27 cellular contexts compared by ENCODE assay signal in genomic region chr9:121949364-121949763, GRCh38.
"Had no signal": no experiment of that assay in that cellular context is flagged by ENCODE, and none has a peak within 500 bp of the region (broad histone marks: within the 10 kb centered on the region; RNA-seq: fewer than 3 reads in every experiment).

No MANE protein-coding gene starts in this region.

- H3K27ac ChIP-seq: breast epithelium, colonic mucosa, dorsolateral prefrontal cortex, esophagus squamous epithelium, heart right ventricle, left lung, right lobe of liver, skin epidermis, thoracic aorta, upper lobe of right lung had no signal

- H3K36me3 Mint-ChIP-seq: activated naive CD8-positive, alpha-beta T cell treated with anti-CD3 and anti-CD28 coated beads, Interleukin-2, amount 10 ng/mL, durations not matched to agents 7 days and 5 days had no signal

- H3K4me1 Mint-ChIP-seq: activated CD4-positive, alpha-beta T cell treated with anti-CD3 and anti-CD28 coated beads, Interleukin-2, amount 10 ng/mL, durations not matched to agents 24 days and 14 days; activated naive CD8-positive, alpha-beta T cell treated with anti-CD3 and anti-CD28 coated beads, Interleukin-2, amount 10 ng/mL, durations not matched to agents 7 days and 5 days; naive thymus-derived CD4-positive, alpha-beta T cell had no signal

- H3K9me3 Mint-ChIP-seq: activated B cell treated with CpG ODN at 0.5 μM for 24 hours; activated CD4-positive, alpha-beta T cell treated with anti-CD3 and anti-CD28 coated beads, Interleukin-2, amount 10 ng/mL, durations not matched to agents 24 days and 14 days; activated naive CD4-positive, alpha-beta T cell treated with anti-CD3 and anti-CD28 coated beads for 36 hours; activated naive CD8-positive, alpha-beta T cell treated with anti-CD3 and anti-CD28 coated beads, Interleukin-2, amount 10 ng/mL, durations not matched to agents 7 days and 5 days; activated T-cell treated with anti-CD3 and anti-CD28 coated beads, Interleukin-2, amount 50 U/mL, for 4 hours; effector memory CD8-positive, alpha-beta T cell; naive thymus-derived CD4-positive, alpha-beta T cell; neural crest cell had no signal

- H3K4me3 ChIP-seq: breast epithelium, colonic mucosa, dorsolateral prefrontal cortex, esophagus squamous epithelium, heart right ventricle, left lung, lung, right lobe of liver, skin epidermis, thoracic aorta, upper lobe of right lung had no signal

- H3K27ac Mint-ChIP-seq: activated B cell treated with CpG ODN at 0.5 μM for 24 hours; activated CD4-positive, alpha-beta T cell treated with anti-CD3 and anti-CD28 coated beads, Interleukin-2, amount 10 ng/mL, durations not matched to agents 24 days and 14 days; activated naive CD4-positive, alpha-beta T cell treated with anti-CD3 and anti-CD28 coated beads for 36 hours; activated naive CD8-positive, alpha-beta T cell treated with anti-CD3 and anti-CD28 coated beads, Interleukin-2, amount 10 ng/mL, durations not matched to agents 7 days and 5 days; effector memory CD8-positive, alpha-beta T cell had no signal

- H3K9me3 ChIP-seq: breast epithelium, colonic mucosa, esophagus squamous epithelium, heart right ventricle, left lung, right lobe of liver, thoracic aorta, upper lobe of right lung had no signal

- H3K4me3 Mint-ChIP-seq: activated B cell treated with CpG ODN at 0.5 μM for 24 hours; activated CD4-positive, alpha-beta T cell treated with anti-CD3 and anti-CD28 coated beads, Interleukin-2, amount 10 ng/mL, durations not matched to agents 24 days and 14 days; activated naive CD4-positive, alpha-beta T cell treated with anti-CD3 and anti-CD28 coated beads for 36 hours; activated naive CD8-positive, alpha-beta T cell treated with anti-CD3 and anti-CD28 coated beads, Interleukin-2, amount 10 ng/mL, durations not matched to agents 7 days and 5 days; activated T-cell treated with anti-CD3 and anti-CD28 coated beads, Interleukin-2, amount 50 U/mL, for 4 hours; effector memory CD8-positive, alpha-beta T cell; naive thymus-derived CD4-positive, alpha-beta T cell; neural crest cell had no signal

- ATAC-seq: activated T-cell treated with anti-CD3 and anti-CD28 coated beads, Interleukin-2, amount 50 U/mL, for 4 hours; effector memory CD8-positive, alpha-beta T cell; heart right ventricle; left lung; naive thymus-derived CD4-positive, alpha-beta T cell; right lobe of liver; upper lobe of right lung had no signal

- H3K4me1 ChIP-seq: breast epithelium, colonic mucosa, left lung, right lobe of liver, upper lobe of right lung had no signal

- H3K27me3 Mint-ChIP-seq: activated B cell treated with CpG ODN at 0.5 μM for 24 hours; effector memory CD8-positive, alpha-beta T cell; naive thymus-derived CD4-positive, alpha-beta T cell had no signal

- DNase-seq: activated B cell treated with CpG ODN at 0.5 μM for 24 hours; activated CD4-positive, alpha-beta T cell treated with anti-CD3 and anti-CD28 coated beads, Interleukin-2, amount 10 ng/mL, durations not matched to agents 24 days and 14 days; activated CD8-positive, alpha-beta memory T cell treated with anti-CD3 and anti-CD28 coated beads for 24 hours; activated CD8-positive, alpha-beta memory T cell treated with anti-CD3 and anti-CD28 coated beads, Interleukin-2, amount 50 U/mL, for 4 hours; activated effector memory CD4-positive, alpha-beta T cell treated with Interleukin-2 at 50 U/mL for 16 hours; activated naive CD4-positive, alpha-beta T cell treated with anti-CD3 and anti-CD28 coated beads for 36 hours; activated naive CD8-positive, alpha-beta T cell treated with anti-CD3 and anti-CD28 coated beads, Interleukin-2, amount 10 ng/mL, durations not matched to agents 7 days and 5 days; activated T-cell treated with anti-CD3 and anti-CD28 coated beads, Interleukin-2, amount 50 U/mL, for 4 hours; amniotic stem cell; colonic mucosa; dorsolateral prefrontal cortex; effector memory CD8-positive, alpha-beta T cell; esophagus squamous epithelium; heart right ventricle; left lung; naive thymus-derived CD4-positive, alpha-beta T cell; occipital lobe; right lobe of liver; stimulated activated CD8-positive, alpha-beta memory T cell treated with anti-CD3 and anti-CD28 coated beads, Interleukin-4, amount 100 ng/mL, for 48 hours; stimulated activated naive CD4-positive, alpha-beta T cell treated with Interleukin-2 at 50 U/mL for 16 hours; T-helper 9 cell; upper lobe of right lung had no signal

- H3K27me3 ChIP-seq: breast epithelium, colonic mucosa, dorsolateral prefrontal cortex, esophagus squamous epithelium, heart right ventricle, left lung, right lobe of liver, upper lobe of right lung had no signal

- H3K36me3 ChIP-seq: breast epithelium, colonic mucosa, esophagus squamous epithelium, left lung, right lobe of liver, thoracic aorta, upper lobe of right lung had no signal
